9 cellular contexts compared by ENCODE assay signal in the genomic region with DNA sequence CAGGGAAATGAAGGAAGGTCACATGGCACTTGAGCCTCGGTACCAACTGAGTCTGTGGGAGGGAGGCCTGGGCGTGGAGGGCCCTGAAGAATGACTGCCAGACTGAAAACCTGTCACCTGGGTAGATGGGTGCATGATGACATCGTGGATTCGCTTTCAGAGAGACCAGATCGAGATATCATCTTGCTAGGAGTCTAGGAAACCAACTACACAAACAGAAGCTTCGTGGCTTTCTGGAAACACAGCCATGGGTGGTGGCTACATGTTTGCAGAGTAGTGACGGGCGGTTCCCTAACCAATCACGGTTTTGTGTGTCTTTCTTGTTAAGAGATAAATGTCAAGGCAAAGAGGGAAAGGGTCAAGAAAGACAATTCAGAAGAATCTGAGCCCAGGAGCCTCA.
A peak's percentile ranks its signal among the peaks of the same experiment; 100 is the strongest.
DNase-seq lines count a peak whose midpoint lies in the region; ATAC-seq lines count a peak whose summit lies in the region.
"Had no signal": no experiment of that assay in that cellular context is flagged by ENCODE, and none has a peak within 500 bp of the region (broad histone marks: within the 10 kb centered on the region; RNA-seq: fewer than 3 reads in every experiment).

No MANE protein-coding gene starts in this region.

- peak; percentile 83 for ATAC-seq in activated naive CD8-positive, alpha-beta T cell treated with anti-CD3 and anti-CD28 coated beads, Interleukin-2, amount 50 U/mL, for 24 hours
- peak; percentile 75 for ATAC-seq in stimulated activated naive CD8-positive, alpha-beta T cell treated with anti-CD3 and anti-CD28 coated beads, Interleukin-15, Interleukin-2, amounts not matched to agents 100 U/mL and 50 U/mL, for 24 hours

- peak overlapping the region in 1 of 4 donors; percentile 78 for H3K4me3 Mint-ChIP-seq in IgD-negative memory B cell
- H3K4me3 Mint-ChIP-seq in activated naive CD8-positive, alpha-beta T cell treated with anti-CD3 and anti-CD28 coated beads, Interleukin-2, amount 50 U/mL, for 24 hours: peak overlapping the region; percentile 68

- peak overlapping the region; percentile 36 to 96 (median 64) for H3K27ac Mint-ChIP-seq in IgD-negative memory B cell
- peak overlapping the region; percentile 98 for H3K27ac Mint-ChIP-seq in activated naive CD8-positive, alpha-beta T cell treated with anti-CD3 and anti-CD28 coated beads, Interleukin-2, amount 50 U/mL, for 24 hours

- peaks cover 10 to 31% (median 28%) of the 10 kb centered on the region in 3 donors for H3K4me1 Mint-ChIP-seq in IgD-negative memory B cell
- H3K4me1 Mint-ChIP-seq in activated naive CD8-positive, alpha-beta T cell treated with anti-CD3 and anti-CD28 coated beads, Interleukin-2, amount 50 U/mL, for 24 hours: peaks cover 45% of the 10 kb centered on the region

- no peaks in the 10 kb centered on the region for H3K27me3 Mint-ChIP-seq in IgD-negative memory B cell
- no peaks in the 10 kb centered on the region for H3K27me3 Mint-ChIP-seq in activated naive CD8-positive, alpha-beta T cell treated with anti-CD3 and anti-CD28 coated beads, Interleukin-2, amount 50 U/mL, for 24 hours

- DNase-seq in activated CD4-positive, alpha-beta T cell treated with anti-CD3 and anti-CD28 coated beads for 24 hours (ENCODE audit: low read depth in 2 of 2): peak; percentile 30 to 43
- no peak for DNase-seq in activated CD4-positive, alpha-beta T cell treated with anti-CD3 and anti-CD28 coated beads for 1 hour
- DNase-seq in activated naive CD8-positive, alpha-beta T cell treated with anti-CD3 and anti-CD28 coated beads, Interleukin-2, amount 50 U/mL, for 24 hours: peak; percentile 62
- peak; percentile 66 for DNase-seq in stimulated activated naive CD8-positive, alpha-beta T cell treated with anti-CD3 and anti-CD28 coated beads, Interleukin-15, Interleukin-2, amounts not matched to agents 100 U/mL and 50 U/mL, for 24 hours
- no peak for DNase-seq in NCI-H2107 (lab: John Stamatoyannopoulos, UW)
- DNase-seq in NCI-H187 treated with DMSO at 0.1 percent for 48 hours (lab: John Stamatoyannopoulos, UW): no peak
- DNase-seq in HAP-1 (ENCODE audit: low spot score in 2 of 2): no peak

- H3K36me3 Mint-ChIP-seq in IgD-negative memory B cell: peaks cover 14% of the 10 kb centered on the region
- peaks cover 38% of the 10 kb centered on the region for H3K36me3 Mint-ChIP-seq in activated naive CD8-positive, alpha-beta T cell treated with anti-CD3 and anti-CD28 coated beads, Interleukin-2, amount 50 U/mL, for 24 hours (ENCODE audit: low read depth)

- 0 out of 2 replicates have a peak, but pooled peaks cover 6% of the 10 kb centered on the region for H3K9me3 ChIP-seq in HAP-1

- peaks cover 4 to 16% (median 5%) of the 10 kb centered on the region in 3 donors for H3K9me3 Mint-ChIP-seq in IgD-negative memory B cell
- peaks cover 15% of the 10 kb centered on the region for H3K9me3 Mint-ChIP-seq in activated naive CD8-positive, alpha-beta T cell treated with anti-CD3 and anti-CD28 coated beads, Interleukin-2, amount 50 U/mL, for 24 hours

- no peaks in the 10 kb centered on the region for H3K36me3 ChIP-seq in HAP-1 (replicated peaks)

- H3K27me3 ChIP-seq in HAP-1 (ENCODE audit: low read depth): no peaks in the 10 kb centered on the region

- in situ Hi-C loops in HAP-1 (cut with MboI; ENCODE audit: low sequenced_read_pairs): no loop called here

- H3K4me3 ChIP-seq in HAP-1: no peak overlapping the region
- H3K4me3 ChIP-seq: A549 had no signal

- H3K4me1 ChIP-seq in HAP-1: 0 out of 2 replicates have a peak, but pooled peaks cover 2% of the 10 kb centered on the region
- H3K4me1 ChIP-seq: A549 had no signal

Comparison
In these comparisons a context has a peak if more than half of its experiments do, and no peak if none do; other contexts are left out.
1. DNase-seq: peak in activated CD4-positive, alpha-beta T cell treated with anti-CD3 and anti-CD28 coated beads for 24 hours (2 of 2), activated naive CD8-positive, alpha-beta T cell treated with anti-CD3 and anti-CD28 coated beads, Interleukin-2, amount 50 U/mL, for 24 hours (single experiment) and stimulated activated naive CD8-positive, alpha-beta T cell treated with anti-CD3 and anti-CD28 coated beads, Interleukin-15, Interleukin-2, amounts not matched to agents 100 U/mL and 50 U/mL, for 24 hours (single experiment); none in activated CD4-positive, alpha-beta T cell treated with anti-CD3 and anti-CD28 coated beads for 1 hour (single experiment), NCI-H2107 (single experiment), NCI-H187 treated with DMSO at 0.1 percent for 48 hours (single experiment) and HAP-1 (0 of 2).